ENCODE assay signal across 11 cellular contexts in genomic region chr13:59392328-59392727, GRCh38.
A peak's percentile ranks its signal among the peaks of the same experiment; 100 is the strongest.
DNase-seq lines count a peak whose midpoint lies in the region; ATAC-seq, FAIRE-seq and TF ChIP-seq lines count a peak whose summit lies in the region.
"Had no signal": no experiment of that assay in that cellular context is flagged by ENCODE, and none has a peak within 500 bp of the region (broad histone marks: within the 10 kb centered on the region; RNA-seq: fewer than 3 reads in every experiment).

No MANE protein-coding gene starts in this region.

- peak; percentile 63 for FAIRE-seq in GM19239 (lab: Jason Lieb, UNC)

- H3K27me3 ChIP-seq in Karpas-422 (ENCODE audit: low read length): no peaks in the 10 kb centered on the region
- no peaks in the 10 kb centered on the region for H3K27me3 ChIP-seq in body of pancreas
- no peaks in the 10 kb centered on the region for H3K27me3 ChIP-seq in upper lobe of right lung
- H3K27me3 ChIP-seq: MG63, SJSA1 had no signal

- H3K9me3 ChIP-seq in Karpas-422 (ENCODE audit: low read length) (no peaks in the 10 kb centered on the region), body of pancreas (no peaks in the 10 kb centered on the region), upper lobe of right lung (no peaks in the 10 kb centered on the region)
- H3K9me3 ChIP-seq: HAP-1, MG63, SJSA1 had no signal

- H3K4me3 ChIP-seq in Karpas-422 (ENCODE audit: low read length): no peak overlapping the region
- no peak overlapping the region for H3K4me3 ChIP-seq in body of pancreas
- no peak overlapping the region for H3K4me3 ChIP-seq in upper lobe of right lung
- H3K4me3 ChIP-seq: HAP-1, MG63, PC-9, SJSA1 had no signal

- TF ChIP-seq POLR2A in body of pancreas (IDR thresholded peaks at IDR 0.05): no peak

- DNase-seq in GM19239 (ENCODE audit: insufficient read length, low spot score) (no peak), Karpas-422 (no peak), body of pancreas (no peak), upper lobe of right lung (no peak), NCI-H146 (lab: John Stamatoyannopoulos, UW) (no peak), NCI-H2107 treated with DMSO at 0.1 percent for 48 hours (lab: John Stamatoyannopoulos, UW; ENCODE audit: unreplicated experiment) (no peak), 8988T (no peak)

- H3K4me1 ChIP-seq in Karpas-422 (ENCODE audit: low read length): no peaks in the 10 kb centered on the region
- peaks cover 19% of the 10 kb centered on the region for H3K4me1 ChIP-seq in body of pancreas
- no peaks in the 10 kb centered on the region for H3K4me1 ChIP-seq in upper lobe of right lung
- H3K4me1 ChIP-seq: SJSA1 had no signal

- H3K27ac ChIP-seq in Karpas-422 (ENCODE audit: low read length) (no peak overlapping the region), body of pancreas (peak overlapping the region in 1 of 4 donors; percentile 11), upper lobe of right lung (peak overlapping the region; percentile 44)
- H3K27ac ChIP-seq: PC-9, SJSA1 had no signal

- no peak overlapping the region for H3K9ac ChIP-seq in Karpas-422 (ENCODE audit: low read length)

- ATAC-seq in body of pancreas (peak; percentile 55), upper lobe of right lung (no peak)

- H4K20me1 ChIP-seq in Karpas-422 (ENCODE audit: insufficient read depth, low read depth, low read length): no peaks in the 10 kb centered on the region

- H2AFZ ChIP-seq in Karpas-422 (ENCODE audit: low read length): 0 out of 2 replicates have a peak overlapping the region, but pooled peaks have one; percentile 69
- H2AFZ ChIP-seq: PC-9 had no signal

- intact Hi-C loops in body of pancreas (cut with DNase I): no loop called here
- intact Hi-C loops in upper lobe of right lung (cut with DNase I): no loop called here

- no peaks in the 10 kb centered on the region for H3K79me2 ChIP-seq in Karpas-422 (ENCODE audit: low read length)

- no peaks in the 10 kb centered on the region for H3K36me3 ChIP-seq in Karpas-422 (ENCODE audit: insufficient read depth, low read length)
- H3K36me3 ChIP-seq in body of pancreas (replicated peaks in 1 of 2; ENCODE audit: insufficient read depth in 1 of 2, low read depth in 2 of 2): no peaks in the 10 kb centered on the region
- H3K36me3 ChIP-seq in upper lobe of right lung: no peaks in the 10 kb centered on the region
- H3K36me3 ChIP-seq: HAP-1, MG63, SJSA1 had no signal

- no peak overlapping the region for H3K4me2 ChIP-seq in Karpas-422 (ENCODE audit: low read depth, low read length, poor library complexity, severe bottlenecking)
- H3K4me2 ChIP-seq: PC-9 had no signal

- H3K9me2 ChIP-seq in Karpas-422 (replicated peaks; ENCODE audit: insufficient read depth, low read length): no peaks in the 10 kb centered on the region

- TF ChIP-seq CTCF in body of pancreas (IDR thresholded peaks at IDR 0.05): no peak
- TF ChIP-seq CTCF in upper lobe of right lung (IDR thresholded peaks at IDR 0.05): no peak
